ENCODE assay signal across 15 cellular contexts in genomic region chr13:92158335-92158734, GRCh38.
DNase-seq lines count a peak whose midpoint lies in the region; ATAC-seq and TF ChIP-seq lines count a peak whose summit lies in the region.
"Had no signal": no experiment of that assay in that cellular context is flagged by ENCODE, and none has a peak within 500 bp of the region (broad histone marks: within the 10 kb centered on the region; RNA-seq: fewer than 3 reads in every experiment).

No MANE protein-coding gene starts in this region.

- H3K9ac ChIP-seq in GM23248 (no peak overlapping the region), adipocyte (ENCODE audit: low read length) (no peak overlapping the region)

- no peak for ATAC-seq in esophagus mucosa
- no peak for ATAC-seq in HG02759 (IDR thresholded peaks at IDR 0.05; ENCODE audit: unreplicated experiment)
- ATAC-seq: stimulated activated naive CD8-positive, alpha-beta T cell treated with anti-CD3 and anti-CD28 coated beads, Interleukin-15, Interleukin-2, amounts not matched to agents 100 U/mL and 50 U/mL, for 24 hours had no signal

- H3K9me3 ChIP-seq in GM23248 (ENCODE audit: low read depth) (no peaks in the 10 kb centered on the region), adipocyte (ENCODE audit: control insufficient read depth, low read length) (no peaks in the 10 kb centered on the region)

- no peaks in the 10 kb centered on the region for H3F3A ChIP-seq in GM23248 (ENCODE audit: insufficient read depth)

- H3K36me3 ChIP-seq in GM23248 (ENCODE audit: low read depth) = no peaks in the 10 kb centered on the region
- no peaks in the 10 kb centered on the region for H3K36me3 ChIP-seq in adipocyte (ENCODE audit: control insufficient read depth, insufficient read depth, low read length, severe bottlenecking)

- H3K27ac ChIP-seq in GM23248 = no peak overlapping the region
- H3K27ac ChIP-seq: skin epidermis had no signal

- H4K20me1 ChIP-seq in GM23248 (ENCODE audit: insufficient read depth) = no peaks in the 10 kb centered on the region

- peak; percentile 2 for DNase-seq in GM23248
- peak; percentile 9 to 76 for DNase-seq in NOMO-1 (lab: John Stamatoyannopoulos, UW; ENCODE audit: unreplicated experiment in 2 of 2)
- DNase-seq in adipocyte (ENCODE audit: low read depth) = no peak
- DNase-seq in iris pigment epithelial cell (ENCODE audit: low read depth) = peak; percentile 30
- DNase-seq in GM10248 (ENCODE audit: extremely low spot score) = no peak
- DNase-seq in medulla oblongata (ENCODE audit: extremely low spot score) = no peak
- DNase-seq: activated CD4-positive, CD25-positive, alpha-beta regulatory T cell; activated effector memory CD4-positive, alpha-beta T cell treated with Interleukin-2 at 50 U/mL for 16 hours; kidney; NCI-H1105 treated with DMSO at 0.1 percent for 48 hours; NCI-H446 treated with DMSO at 0.1 percent for 48 hours; stimulated activated naive CD8-positive, alpha-beta T cell treated with anti-CD3 and anti-CD28 coated beads, Interleukin-15, Interleukin-2, amounts not matched to agents 100 U/mL and 50 U/mL, for 24 hours had no signal

- H3K4me3 ChIP-seq in GM23248 (no peak overlapping the region), adipocyte (ENCODE audit: low read length) (peak overlapping the region; percentile 3)
- H3K4me3 ChIP-seq: skin epidermis had no signal

- no peak for TF ChIP-seq CTCF in GM10248 (IDR thresholded peaks at IDR 0.05; ENCODE audit: control extremely low read depth, extremely low read depth, low read depth, missing control alignments)

- no peak overlapping the region for H2AFZ ChIP-seq in GM23248

- H3K27me3 ChIP-seq in GM23248 (replicated peaks; ENCODE audit: insufficient read depth) (no peaks in the 10 kb centered on the region), adipocyte (replicated peaks; ENCODE audit: control insufficient read depth, insufficient read depth, low read length) (no peaks in the 10 kb centered on the region)

- POLR2A ChIA-PET in GM10248 (lab: Yijun Ruan, JAX) = no interaction called here

- no peak overlapping the region for H3K4me2 ChIP-seq in GM23248 (ENCODE audit: unreplicated experiment)

- WGBS in GM23248 (ENCODE audit: low coverage in 1 of 2, low lambda C conversion rate in 2 of 2, missing lambda C conversion rate in 2 of 2), 2 experiments = 47 to 63% methylated on average over 3 of the region's 3 CpGs

- CTCF ChIA-PET in GM10248 (lab: Yijun Ruan, JAX) = interaction anchor here (0.9 to 1.8 kb wide), 2 partner anchors 11 to 25 kb away, joined by 3 to 5 read pairs; no protein-coding TSS in a partner anchor

- no peaks in the 10 kb centered on the region for H3K79me2 ChIP-seq in GM23248 (ENCODE audit: insufficient read depth)

- in situ Hi-C loops in GM23248 (cut with MboI) = no loop called here

- no peaks in the 10 kb centered on the region for H3K9me2 ChIP-seq in GM23248 (ENCODE audit: insufficient read depth)

- H3K4me1 ChIP-seq in GM23248 (ENCODE audit: insufficient read depth) = no peaks in the 10 kb centered on the region
- H3K4me1 ChIP-seq in adipocyte (ENCODE audit: control insufficient read depth, insufficient read depth, low read length) = peaks cover 7% of the 10 kb centered on the region

Comparison
In these comparisons a context has a peak if more than half of its experiments do, and no peak if none do; other contexts are left out.
1. DNase-seq: peak in GM23248 (single experiment), NOMO-1 (2 of 2) and iris pigment epithelial cell (single experiment); none in adipocyte (single experiment), GM10248 (single experiment) and medulla oblongata (single experiment).